Comparison of ENCODE assay signal across 8 cellular contexts in the genomic region with DNA sequence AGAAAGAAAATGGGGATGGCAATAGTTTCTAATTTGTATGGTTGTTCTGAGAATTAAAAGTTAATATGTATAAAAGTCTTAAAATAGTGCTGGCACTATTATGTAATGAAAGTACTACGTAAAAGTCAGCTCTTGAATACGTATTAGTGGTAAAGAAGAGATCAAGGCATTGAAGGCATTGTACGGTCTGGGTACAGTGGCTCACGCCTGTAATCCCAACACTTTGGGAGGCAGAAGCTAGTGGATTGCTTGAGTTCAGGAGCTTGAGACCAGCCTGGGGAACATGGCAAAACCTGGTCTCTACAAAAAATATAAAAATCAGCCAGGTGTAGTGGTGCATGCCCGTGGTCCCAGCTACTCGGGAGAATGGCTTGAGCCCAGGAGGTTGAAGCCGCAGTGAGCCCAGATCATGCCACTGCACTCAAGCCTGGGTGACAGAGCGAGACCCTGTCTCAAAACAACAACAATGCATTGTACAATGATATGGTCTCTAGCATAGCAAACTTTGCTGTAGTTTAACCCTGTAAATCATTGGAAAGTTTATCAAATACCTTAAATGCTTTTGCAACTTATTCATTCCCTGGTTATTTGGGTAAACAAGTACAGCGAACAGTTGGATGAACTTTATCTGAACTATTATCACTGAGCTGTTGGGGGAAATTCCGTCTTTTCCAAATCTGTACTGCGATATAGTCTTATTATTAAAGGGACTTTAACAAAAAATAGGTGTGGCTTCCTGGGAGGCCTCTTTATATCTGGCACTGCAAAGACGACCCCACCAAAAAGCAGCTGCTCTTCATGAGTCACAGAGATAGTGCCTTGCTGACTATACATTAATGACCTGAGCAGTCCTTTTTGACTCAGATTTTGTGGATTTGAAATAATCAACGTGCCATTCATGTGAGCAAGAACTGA.
DNase-seq lines count a peak whose midpoint lies in the region; ATAC-seq and TF ChIP-seq lines count a peak whose summit lies in the region.
"Had no signal": no experiment of that assay in that cellular context is flagged by ENCODE, and none has a peak within 500 bp of the region (broad histone marks: within the 10 kb centered on the region; RNA-seq: fewer than 3 reads in every experiment).

No MANE protein-coding gene starts in this region.

- in situ Hi-C loops in GM13976 (cut with MboI; ENCODE audit: low sequenced_read_pairs, unreplicated experiment) = no loop called here

- ATAC-seq in upper lobe of right lung = no peak

- H3K4me3 Mint-ChIP-seq in activated T-cell treated with anti-CD3 and anti-CD28 coated beads, Interleukin-2, amount 50 U/mL, for 24 hours = no peak overlapping the region

- intact Hi-C loops in upper lobe of right lung (cut with DNase I) = no loop called here

- H3K4me1 Mint-ChIP-seq in activated T-cell treated with anti-CD3 and anti-CD28 coated beads, Interleukin-2, amount 50 U/mL, for 24 hours (ENCODE audit: low read depth) = no peaks in the 10 kb centered on the region

- no peaks in the 10 kb centered on the region for H3K36me3 Mint-ChIP-seq in activated T-cell treated with anti-CD3 and anti-CD28 coated beads, Interleukin-2, amount 50 U/mL, for 24 hours (ENCODE audit: low read depth)

- peak; percentile 78 for DNase-seq in HS-27A (ENCODE audit: low read depth)
- DNase-seq in iris pigment epithelial cell (ENCODE audit: low read depth) = peak; percentile 96
- no peak for DNase-seq in GM13976 (ENCODE audit: low spot score)
- no peak for DNase-seq in activated T-cell treated with anti-CD3 and anti-CD28 coated beads, Interleukin-2, amount 50 U/mL, for 24 hours
- DNase-seq in upper lobe of right lung = no peak
- DNase-seq: NCI-H345 had no signal

- H3K4me3 ChIP-seq in WI38 (ENCODE audit: low read depth, low read length) (0 out of 2 replicates have a peak overlapping the region, but pooled peaks have one; percentile 3), subcutaneous abdominal adipose tissue (ENCODE audit: low read depth in 1 of 5, low read length in 5 of 5) (no peak overlapping the region), upper lobe of right lung (no peak overlapping the region)

- no peak for TF ChIP-seq CTCF in WI38 (IDR thresholded peaks at IDR 0.05; ENCODE audit: low read depth, low read length)
- no peak for TF ChIP-seq CTCF in GM13976 (IDR thresholded peaks at IDR 0.05; ENCODE audit: borderline replicate concordance, control extremely low read depth, extremely low read depth, insufficient read depth, missing control alignments)
- TF ChIP-seq CTCF in upper lobe of right lung (IDR thresholded peaks at IDR 0.05) = no peak

- H3K27me3 Mint-ChIP-seq in activated T-cell treated with anti-CD3 and anti-CD28 coated beads, Interleukin-2, amount 50 U/mL, for 24 hours = no peaks in the 10 kb centered on the region

- H3K4me1 ChIP-seq in subcutaneous abdominal adipose tissue (ENCODE audit: control insufficient read depth in 5 of 5, insufficient read depth in 5 of 5, low read length in 5 of 5) (peaks cover 0 to 18% (median 11%) of the 10 kb centered on the region in 5 donors), upper lobe of right lung (peaks cover 18% of the 10 kb centered on the region)

- H3K27ac Mint-ChIP-seq in activated T-cell treated with anti-CD3 and anti-CD28 coated beads, Interleukin-2, amount 50 U/mL, for 24 hours = no peak overlapping the region

- peaks cover 5% of the 10 kb centered on the region for H3K9me3 Mint-ChIP-seq in activated T-cell treated with anti-CD3 and anti-CD28 coated beads, Interleukin-2, amount 50 U/mL, for 24 hours

- H3K27ac ChIP-seq in subcutaneous abdominal adipose tissue (ENCODE audit: low read depth, low read length) = peak overlapping the region; percentile 46
- no peak overlapping the region for H3K27ac ChIP-seq in upper lobe of right lung

- H3K36me3 ChIP-seq in subcutaneous abdominal adipose tissue (ENCODE audit: control insufficient read depth in 5 of 5, insufficient read depth in 5 of 5, low read length in 5 of 5) = no peaks in the 10 kb centered on the region
- no peaks in the 10 kb centered on the region for H3K36me3 ChIP-seq in upper lobe of right lung

- H3K9me3 ChIP-seq in subcutaneous abdominal adipose tissue (ENCODE audit: control insufficient read depth in 5 of 5, low read length in 5 of 5) (peaks cover 0 to 11% (median 6%) of the 10 kb centered on the region in 5 donors), upper lobe of right lung (no peaks in the 10 kb centered on the region)

- H3K27me3 ChIP-seq in subcutaneous abdominal adipose tissue (ENCODE audit: control insufficient read depth in 5 of 5, insufficient read depth in 4 of 5, low read length in 5 of 5) (no peaks in the 10 kb centered on the region), upper lobe of right lung (no peaks in the 10 kb centered on the region)

- H3K9ac ChIP-seq in subcutaneous abdominal adipose tissue (ENCODE audit: low read length in 5 of 5) = no peak overlapping the region

Comparison
In these comparisons a context has a peak if more than half of its experiments do, and no peak if none do; other contexts are left out.
1. DNase-seq: peak in HS-27A (single experiment) and iris pigment epithelial cell (single experiment); none in GM13976 (single experiment), activated T-cell treated with anti-CD3 and anti-CD28 coated beads, Interleukin-2, amount 50 U/mL, for 24 hours (single experiment) and upper lobe of right lung (single experiment).